In the genomic region with DNA sequence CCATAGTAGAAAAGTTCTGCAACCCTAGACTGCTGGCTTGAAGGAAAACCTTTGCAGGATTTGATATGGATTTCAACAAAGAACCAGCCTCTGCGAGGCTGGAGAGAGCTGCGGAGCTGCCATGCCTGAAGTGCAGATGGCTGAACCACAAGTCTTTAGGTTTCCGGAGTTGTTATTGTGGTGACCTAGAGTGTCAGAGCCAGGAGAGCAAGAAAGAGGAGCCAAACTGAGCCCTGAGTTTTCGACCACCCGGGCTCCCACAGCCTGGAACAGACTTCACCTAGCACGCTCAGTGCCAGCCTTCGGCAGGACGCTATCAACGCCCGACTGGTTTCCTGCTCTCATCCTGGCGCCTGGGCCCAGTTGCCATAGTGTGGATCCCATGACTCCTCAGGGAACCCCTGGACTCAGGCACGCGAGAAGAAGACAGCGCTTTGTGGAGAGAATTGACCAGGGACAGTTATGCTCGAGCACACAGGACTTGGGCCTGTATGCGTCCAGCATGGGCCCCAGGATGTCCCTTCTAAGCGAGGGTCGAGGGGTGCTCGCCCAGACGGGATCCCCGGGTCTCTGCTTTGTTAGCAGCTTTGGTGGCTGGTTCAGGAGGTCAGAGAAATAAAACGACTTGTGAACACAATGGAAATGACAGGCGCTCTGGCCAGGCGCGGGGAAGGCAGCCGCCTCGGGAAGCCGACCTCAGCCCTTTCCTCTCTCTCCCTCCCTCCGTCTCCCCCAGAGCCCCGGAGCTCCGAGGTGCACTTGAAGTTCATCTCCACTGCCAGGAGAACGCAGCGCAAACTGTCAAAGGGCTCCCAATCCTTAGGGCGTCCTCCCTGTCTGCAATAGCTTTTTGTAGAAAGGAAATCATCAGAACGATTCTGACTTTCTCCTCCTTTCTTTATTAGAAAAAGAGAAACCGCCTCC, we compare ENCODE assay signal across 11 cellular contexts. TPM values are rescaled to one million over a fixed set of nuclear protein-coding genes. Genes with fewer than 3 reads are reported as not detected.
DNase-seq lines count a peak whose midpoint lies in the region; ATAC-seq and TF ChIP-seq lines count a peak whose summit lies in the region.
"Had no signal": no experiment of that assay in that cellular context is flagged by ENCODE, and none has a peak within 500 bp of the region (broad histone marks: within the 10 kb centered on the region; RNA-seq: fewer than 3 reads in every experiment).

No MANE protein-coding gene starts in this region.

- no peaks in the 10 kb centered on the region for H3K79me2 ChIP-seq in GM23338 (replicated peaks; ENCODE audit: insufficient read depth)

- peaks cover 15% of the 10 kb centered on the region for H3K4me1 ChIP-seq in CD8-positive, alpha-beta T cell (ENCODE audit: insufficient read depth, low read length)
- H3K4me1 ChIP-seq in GM23338 (ENCODE audit: insufficient read depth), result peaks cover 55% of the 10 kb centered on the region
- H3K4me1 ChIP-seq: psoas muscle had no signal

- H3K27me3 ChIP-seq in CD8-positive, alpha-beta T cell (ENCODE audit: insufficient read depth, low read length), result peaks cover 48% of the 10 kb centered on the region
- H3K27me3 ChIP-seq in GM23338 (ENCODE audit: insufficient read depth), result peaks cover 94% of the 10 kb centered on the region

- DNase-seq in CD8-positive, alpha-beta T cell, result no peak
- DNase-seq in GM23338 (ENCODE audit: low spot score) (peak; percentile 61), natural killer cell (no peak), CD1c-positive myeloid dendritic cell (ENCODE audit: extremely low spot score) (no peak), left lobe of liver (ENCODE audit: low spot score) (no peak), NCI-H82 treated with DMSO at 0.1 percent for 48 hours (lab: John Stamatoyannopoulos, UW; ENCODE audit: unreplicated experiment) (no peak)
- DNase-seq: left colon; NK-92 treated with Interleukin-12 subunit alpha and Interleukin-12 subunit beta, amount 100 ng/mL, for 24 hours; psoas muscle had no signal

- intact Hi-C loops in CD8-positive, alpha-beta T cell (cut with DNase I, micrococcal nuclease), result no loop called here
- intact Hi-C loops in natural killer cell (cut with micrococcal nuclease), result no loop called here

- no peaks in the 10 kb centered on the region for H4K20me1 ChIP-seq in GM23338 (replicated peaks; ENCODE audit: insufficient read depth)

- no peaks in the 10 kb centered on the region for H3K36me3 Mint-ChIP-seq in CD8-positive, alpha-beta T cell
- H3K36me3 Mint-ChIP-seq in GM23338 (ENCODE audit: low read depth) (no peaks in the 10 kb centered on the region; the same call in 2 of the 3 replicates), brain (peaks cover 19% of the 10 kb centered on the region), natural killer cell (no peaks in the 10 kb centered on the region)

- no peak for ATAC-seq in CD8-positive, alpha-beta T cell
- ATAC-seq in GM23338 (peak; percentile 3), natural killer cell (no peak), left lobe of liver (no peak)
- ATAC-seq: left colon, psoas muscle had no signal

- CTCF ChIA-PET in CD8-positive, alpha-beta T cell (lab: Charles Lee), result no interaction called here

- H3K9me2 ChIP-seq in GM23338 (ENCODE audit: insufficient read depth), result no peaks in the 10 kb centered on the region

- TF ChIP-seq CTCF in CD8-positive, alpha-beta T cell (IDR thresholded peaks at IDR 0.05), result no peak
- TF ChIP-seq CTCF in GM23338 (conservative IDR thresholded peaks at IDR 0.05; ENCODE audit: low read depth in 2 of 2), result no peak
- TF ChIP-seq CTCF in brain (conservative IDR thresholded peaks at IDR 0.05), result no peak
- no peak for TF ChIP-seq CTCF in natural killer cell (IDR thresholded peaks at IDR 0.05)

- H3K9me3 Mint-ChIP-seq in CD8-positive, alpha-beta T cell, result no peaks in the 10 kb centered on the region
- H3K9me3 Mint-ChIP-seq in GM23338 (no peaks in the 10 kb centered on the region; the same call in 2 of the 3 replicates), brain (peaks cover 0 to 4% (median 0%) of the 10 kb centered on the region in 5 experiments), natural killer cell (no peaks in the 10 kb centered on the region)

- no peak overlapping the region for H3K27ac Mint-ChIP-seq in CD8-positive, alpha-beta T cell
- no peak overlapping the region for H3K27ac Mint-ChIP-seq in GM23338
- peak overlapping the region in 4 of 5 experiments; percentile 75 to 99 (median 88) for H3K27ac Mint-ChIP-seq in brain
- H3K27ac Mint-ChIP-seq in natural killer cell, result no peak overlapping the region

- no peaks in the 10 kb centered on the region for H3K36me3 ChIP-seq in CD8-positive, alpha-beta T cell (ENCODE audit: insufficient read depth, low read length)
- no peaks in the 10 kb centered on the region for H3K36me3 ChIP-seq in GM23338 (ENCODE audit: insufficient read depth)
- H3K36me3 ChIP-seq: tibial nerve had no signal

- H3F3A ChIP-seq in GM23338 (replicated peaks; ENCODE audit: low read depth), result peaks cover 12% of the 10 kb centered on the region; the same call in 1 of the 2 replicates

- peak overlapping the region; percentile 75 for H2AFZ ChIP-seq in GM23338

- H3K9me3 ChIP-seq in CD8-positive, alpha-beta T cell (ENCODE audit: low read length), result no peaks in the 10 kb centered on the region
- H3K9me3 ChIP-seq: psoas muscle, tibial nerve had no signal

- no peak overlapping the region for H3K4me3 ChIP-seq in CD8-positive, alpha-beta T cell (ENCODE audit: low read depth, low read length)
- H3K4me3 ChIP-seq in GM23338, result peak overlapping the region; percentile 75
- H3K4me3 ChIP-seq: psoas muscle had no signal

- H3K27me3 Mint-ChIP-seq in CD8-positive, alpha-beta T cell (ENCODE audit: low read depth), result peaks cover 55% of the 10 kb centered on the region
- H3K27me3 Mint-ChIP-seq in GM23338 (ENCODE audit: insufficient read depth, low read depth, poor library complexity) (peaks cover 55% of the 10 kb centered on the region), brain (peaks cover 78% of the 10 kb centered on the region), natural killer cell (ENCODE audit: low read depth in 2 of 2) (peaks cover 54 to 62% of the 10 kb centered on the region in 2 donors)

- H3K4me3 Mint-ChIP-seq in CD8-positive, alpha-beta T cell, result peak overlapping the region; percentile 65
- H3K4me3 Mint-ChIP-seq in GM23338 (peak overlapping the region; percentile 76), brain (peak overlapping the region; percentile 77 to 87 (median 84)), natural killer cell (peak overlapping the region; percentile 29)

- H3K4me1 Mint-ChIP-seq in CD8-positive, alpha-beta T cell (ENCODE audit: low read depth), result peaks cover 30% of the 10 kb centered on the region
- H3K4me1 Mint-ChIP-seq in GM23338 (peaks cover 51% of the 10 kb centered on the region), brain (peaks cover 65% of the 10 kb centered on the region), natural killer cell (peaks cover 8 to 17% of the 10 kb centered on the region in 2 donors)

- POLR2A ChIA-PET in CD8-positive, alpha-beta T cell (lab: Charles Lee), result no interaction called here

- no peak overlapping the region for H3K27ac ChIP-seq in CD8-positive, alpha-beta T cell (ENCODE audit: low read depth, low read length)
- peak overlapping the region; percentile 28; the same call in 1 of the 2 replicates for H3K27ac ChIP-seq in GM23338 (ENCODE audit: low read depth)
- H3K27ac ChIP-seq: psoas muscle, tibial nerve had no signal

- peak overlapping the region; percentile 91 for H3K4me2 ChIP-seq in GM23338

TF ChIP-seq in GM23338, 12 proteins besides CTCF, POLR2A, EP300 and RAD21:
- peak; percentile 56 for TF ChIP-seq EZH2 (IDR thresholded peaks at IDR 0.05; ENCODE audit: low read depth, unreplicated experiment)
- TF ChIP-seq, protein P1, sequence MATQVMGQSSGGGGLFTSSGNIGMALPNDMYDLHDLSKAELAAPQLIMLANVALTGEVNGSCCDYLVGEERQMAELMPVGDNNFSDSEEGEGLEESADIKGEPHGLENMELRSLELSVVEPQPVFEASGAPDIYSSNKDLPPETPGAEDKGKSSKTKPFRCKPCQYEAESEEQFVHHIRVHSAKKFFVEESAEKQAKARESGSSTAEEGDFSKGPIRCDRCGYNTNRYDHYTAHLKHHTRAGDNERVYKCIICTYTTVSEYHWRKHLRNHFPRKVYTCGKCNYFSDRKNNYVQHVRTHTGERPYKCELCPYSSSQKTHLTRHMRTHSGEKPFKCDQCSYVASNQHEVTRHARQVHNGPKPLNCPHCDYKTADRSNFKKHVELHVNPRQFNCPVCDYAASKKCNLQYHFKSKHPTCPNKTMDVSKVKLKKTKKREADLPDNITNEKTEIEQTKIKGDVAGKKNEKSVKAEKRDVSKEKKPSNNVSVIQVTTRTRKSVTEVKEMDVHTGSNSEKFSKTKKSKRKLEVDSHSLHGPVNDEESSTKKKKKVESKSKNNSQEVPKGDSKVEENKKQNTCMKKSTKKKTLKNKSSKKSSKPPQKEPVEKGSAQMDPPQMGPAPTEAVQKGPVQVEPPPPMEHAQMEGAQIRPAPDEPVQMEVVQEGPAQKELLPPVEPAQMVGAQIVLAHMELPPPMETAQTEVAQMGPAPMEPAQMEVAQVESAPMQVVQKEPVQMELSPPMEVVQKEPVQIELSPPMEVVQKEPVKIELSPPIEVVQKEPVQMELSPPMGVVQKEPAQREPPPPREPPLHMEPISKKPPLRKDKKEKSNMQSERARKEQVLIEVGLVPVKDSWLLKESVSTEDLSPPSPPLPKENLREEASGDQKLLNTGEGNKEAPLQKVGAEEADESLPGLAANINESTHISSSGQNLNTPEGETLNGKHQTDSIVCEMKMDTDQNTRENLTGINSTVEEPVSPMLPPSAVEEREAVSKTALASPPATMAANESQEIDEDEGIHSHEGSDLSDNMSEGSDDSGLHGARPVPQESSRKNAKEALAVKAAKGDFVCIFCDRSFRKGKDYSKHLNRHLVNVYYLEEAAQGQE (IDR thresholded peaks at IDR 0.05; ENCODE audit: unreplicated experiment), result peak; percentile 18
- TF ChIP-seq STAT1 (IDR thresholded peaks at IDR 0.05; ENCODE audit: unreplicated experiment), result no peak
TF ChIP-seq in GM23338: peak in this region for 2.

RNA-seq across cellular contexts. Expression of a gene that starts 1.8 kb away (rescaled TPM):
- not detected for total RNA-seq in CD8-positive, alpha-beta T cell
- 0.56 and 5.6 TPM in 2 replicates for total RNA-seq in GM23338 (2014; rRNA removed; shearing (Covaris generic))
- polyA plus RNA-seq in GM23338 (2016; fragmentation: Nextera tagmentation; extraction: Ambion mirVana), result 0.86 and 1.6 TPM in 2 replicates
- polyA plus RNA-seq in brain (ENCODE audit: insufficient read depth, low read depth, low replicate concordance), result 87.6 TPM
- total RNA-seq in natural killer cell, result not detected
- not detected for total RNA-seq in left lobe of liver
- total RNA-seq: left colon, psoas muscle, tibial nerve had no signal

Comparison
In these comparisons a context has a peak if more than half of its experiments do, and no peak if none do; other contexts are left out.
1. H3K27ac Mint-ChIP-seq: peak in brain (4 of 5); none in CD8-positive, alpha-beta T cell (single experiment), GM23338 (single experiment) and natural killer cell (0 of 2).
2. H3K4me3 Mint-ChIP-seq: peak in every context shown above with its lines; median percentile 84 in brain; 76 in GM23338; 65 in CD8-positive, alpha-beta T cell; 29 in natural killer cell.